In genomic region chrX:38692961-38693360, GRCh38 we compare ENCODE assay signal across 18 cellular contexts.
"Had no signal": no experiment of that assay in that cellular context is flagged by ENCODE, and none has a peak within 500 bp of the region (broad histone marks: within the 10 kb centered on the region; RNA-seq: fewer than 3 reads in every experiment).

No MANE protein-coding gene starts in this region.

- DNase-seq: cortex of kidney; dorsolateral prefrontal cortex; effector CD8-positive, alpha-beta T cell; esophagus squamous epithelium; foreskin melanocyte; heart left ventricle; hippocampal formation; islet precursor cell; mucosa of descending colon; naive thymus-derived CD8-positive, alpha-beta T cell; stimulated activated CD4-positive, alpha-beta T cell treated with anti-CD3 and anti-CD28 coated beads, Interleukin-2, amount 100 ng/mL, for 48 hours; stimulated activated naive CD4-positive, alpha-beta T cell treated with Interleukin-2 at 50 U/mL for 16 hours; trophoblast cell had no signal

- FAIRE-seq: urothelium cell line had no signal

- H3K27ac Mint-ChIP-seq: naive thymus-derived CD8-positive, alpha-beta T cell had no signal

- H3K36me3 Mint-ChIP-seq: naive thymus-derived CD8-positive, alpha-beta T cell had no signal

- H3K4me1 ChIP-seq: esophagus squamous epithelium, heart left ventricle, right atrium auricular region had no signal

- H3K27me3 ChIP-seq: esophagus squamous epithelium, right atrium auricular region had no signal

- H3K9me3 Mint-ChIP-seq: naive thymus-derived CD8-positive, alpha-beta T cell had no signal

- H3K9me3 ChIP-seq: esophagus squamous epithelium, heart left ventricle, mucosa of descending colon, right atrium auricular region had no signal

- H3K36me3 ChIP-seq: esophagus squamous epithelium, heart left ventricle, right atrium auricular region had no signal

- H3K4me3 Mint-ChIP-seq: naive thymus-derived CD8-positive, alpha-beta T cell; neural crest cell had no signal

- H3K4me3 ChIP-seq: dorsolateral prefrontal cortex, esophagus squamous epithelium, heart left ventricle, mucosa of descending colon, right atrium auricular region, smooth muscle cell had no signal

- ATAC-seq: heart left ventricle; left lobe of liver; mucosa of descending colon; naive thymus-derived CD8-positive, alpha-beta T cell had no signal

- H3K27ac ChIP-seq: dorsolateral prefrontal cortex, esophagus squamous epithelium, heart left ventricle, right atrium auricular region had no signal

- H3K4me1 Mint-ChIP-seq: naive thymus-derived CD8-positive, alpha-beta T cell had no signal
